ENCODE assay signal across 24 cellular contexts in the genomic region with DNA sequence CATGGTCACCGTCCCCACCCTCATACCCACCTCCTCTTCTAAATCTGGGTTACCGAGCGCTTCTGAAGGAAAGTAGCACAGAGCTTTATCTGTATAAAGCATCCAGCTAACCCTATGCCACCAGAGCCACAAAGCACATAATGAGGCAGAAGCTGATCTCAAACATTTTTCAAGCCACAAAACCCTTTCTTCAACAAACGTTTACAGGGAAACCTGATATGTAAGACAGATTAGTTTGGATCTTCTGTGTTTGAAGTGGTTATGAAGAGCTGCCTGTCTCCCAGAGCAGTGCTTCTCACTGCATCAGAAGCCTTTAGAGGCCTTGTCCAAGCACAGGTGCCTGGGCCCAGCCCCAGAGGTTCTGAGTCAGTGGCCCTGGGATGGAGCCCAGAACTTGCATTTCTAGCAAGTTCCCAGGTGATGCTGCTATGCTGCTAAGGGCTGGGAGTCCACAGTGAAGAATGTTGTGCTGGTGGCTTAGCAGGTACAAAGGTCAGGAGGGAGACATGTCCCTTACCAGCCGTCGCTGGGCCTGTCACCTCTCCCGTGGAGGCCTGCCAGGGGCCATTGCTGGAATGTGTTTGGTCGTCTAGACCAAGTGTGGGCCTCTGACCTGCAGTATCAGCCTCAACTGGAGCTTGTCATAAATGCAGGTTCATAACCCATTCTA.
A peak's percentile ranks its signal among the peaks of the same experiment; 100 is the strongest.
DNase-seq lines count a peak whose midpoint lies in the region; TF ChIP-seq lines count a peak whose summit lies in the region.
"Had no signal": no experiment of that assay in that cellular context is flagged by ENCODE, and none has a peak within 500 bp of the region (broad histone marks: within the 10 kb centered on the region; RNA-seq: fewer than 3 reads in every experiment).

No MANE protein-coding gene starts in this region.

- H4K91ac ChIP-seq in trophoblast cell (ENCODE audit: low read depth, low read length) (no peak overlapping the region), neuronal stem cell (ENCODE audit: low read depth, low read length, poor library complexity) (no peak overlapping the region), mesenchymal stem cell (ENCODE audit: low read length) (no peak overlapping the region)

- no peak for TF ChIP-seq CTCF in epithelial cell of esophagus (IDR thresholded peaks at IDR 0.05; ENCODE audit: insufficient read depth, low read depth, low read length, missing control alignments)

- H3K4me1 ChIP-seq in trophoblast cell (ENCODE audit: control insufficient read depth in 1 of 2, insufficient read depth in 2 of 2, low read length in 2 of 2) (peaks cover 2 to 7% of the 10 kb centered on the region in 2 experiments), neuronal stem cell (ENCODE audit: control insufficient read depth in 2 of 2, insufficient read depth in 1 of 2, low read depth in 1 of 2, low read length in 2 of 2) (no peaks in the 10 kb centered on the region), mesenchymal stem cell (ENCODE audit: control insufficient read depth, insufficient read depth, low read depth, low read length) (no peaks in the 10 kb centered on the region)
- H3K4me1 ChIP-seq: BLaER1, HAP-1, left lung had no signal

- H3K27ac ChIP-seq in trophoblast cell (ENCODE audit: low read depth, low read length): no peak overlapping the region
- no peak overlapping the region for H3K27ac ChIP-seq in neuronal stem cell (replicated peaks; ENCODE audit: low read length)
- H3K27ac ChIP-seq in mesenchymal stem cell (ENCODE audit: low read length, poor library complexity, severe bottlenecking): no peak overlapping the region
- H3K27ac ChIP-seq: BLaER1, dorsolateral prefrontal cortex, gastrocnemius medialis, KMS-11, left lung had no signal

- no peak overlapping the region for H2BK15ac ChIP-seq in neuronal stem cell (ENCODE audit: low read length)
- H2BK15ac ChIP-seq in mesenchymal stem cell (ENCODE audit: low read depth, poor library complexity, severe bottlenecking): no peak overlapping the region

- H3K14ac ChIP-seq in trophoblast cell (ENCODE audit: low read length) (no peak overlapping the region), neuronal stem cell (ENCODE audit: low read length) (no peak overlapping the region), mesenchymal stem cell (ENCODE audit: low read length in 2 of 2) (no peak overlapping the region)

- H2AK5ac ChIP-seq in trophoblast cell (ENCODE audit: low read length): no peak overlapping the region
- no peak overlapping the region for H2AK5ac ChIP-seq in neuronal stem cell (ENCODE audit: low read depth, low read length)
- H2AK5ac ChIP-seq in mesenchymal stem cell (ENCODE audit: low read length, severe bottlenecking): no peak overlapping the region

- H3K4me3 ChIP-seq in epithelial cell of esophagus (ENCODE audit: low read length): no peak overlapping the region
- H3K4me3 ChIP-seq in trophoblast cell (ENCODE audit: low read depth, low read length): no peak overlapping the region
- no peak overlapping the region for H3K4me3 ChIP-seq in neuronal stem cell (ENCODE audit: low read length in 2 of 2)
- no peak overlapping the region for H3K4me3 ChIP-seq in mesenchymal stem cell (ENCODE audit: insufficient read depth in 1 of 2, low read depth in 1 of 2, low read length in 2 of 2)
- H3K4me3 ChIP-seq: BLaER1, dorsolateral prefrontal cortex, gastrocnemius medialis, HAP-1, left lung had no signal

- peaks cover 2% of the 10 kb centered on the region for H3K79me1 ChIP-seq in trophoblast cell (ENCODE audit: low read length)
- peaks cover 2% of the 10 kb centered on the region for H3K79me1 ChIP-seq in neuronal stem cell (ENCODE audit: low read depth, low read length)
- peaks cover 35% of the 10 kb centered on the region for H3K79me1 ChIP-seq in mesenchymal stem cell (replicated peaks; ENCODE audit: low read length, poor library complexity, severe bottlenecking)

- WGBS in trophoblast cell (ENCODE audit: extremely low coverage, insufficient coverage, insufficient read length): no CpG with 5 or more reads among the region's 8 CpGs
- no CpG with 5 or more reads among the region's 8 CpGs for WGBS in neuronal stem cell (ENCODE audit: extremely low coverage in 2 of 2, insufficient read length in 2 of 2, insufficient replicate concordance in 1 of 2), 2 donors
- 92% methylated on average over 8 of the region's 8 CpGs for WGBS in mesenchymal stem cell

- no peak overlapping the region for H2BK12ac ChIP-seq in trophoblast cell (ENCODE audit: low read length)
- no peak overlapping the region for H2BK12ac ChIP-seq in neuronal stem cell (ENCODE audit: low read length)
- no peak overlapping the region for H2BK12ac ChIP-seq in mesenchymal stem cell (ENCODE audit: low read length in 2 of 2)

- no peak overlapping the region for H4K12ac ChIP-seq in trophoblast cell (ENCODE audit: low read depth, low read length)

- H4K8ac ChIP-seq in trophoblast cell (ENCODE audit: low read depth, low read length) (no peak overlapping the region), neuronal stem cell (ENCODE audit: low read depth, low read length) (no peak overlapping the region), mesenchymal stem cell (ENCODE audit: low read length) (no peak overlapping the region)

- H2BK5ac ChIP-seq in trophoblast cell (ENCODE audit: low read depth, low read length, poor library complexity) (no peak overlapping the region), neuronal stem cell (ENCODE audit: low read length) (no peak overlapping the region), mesenchymal stem cell (ENCODE audit: low read depth, low read length, poor library complexity, severe bottlenecking) (no peak overlapping the region)

- no peak overlapping the region for H2AFZ ChIP-seq in trophoblast cell (ENCODE audit: insufficient read depth, low read length, poor library complexity)
- no peak overlapping the region for H2AFZ ChIP-seq in neuronal stem cell (ENCODE audit: low read length)
- H2AFZ ChIP-seq in mesenchymal stem cell (ENCODE audit: low read depth, low read length): no peak overlapping the region

- H3K4ac ChIP-seq in trophoblast cell (ENCODE audit: low read depth, low read length) (no peak overlapping the region), neuronal stem cell (ENCODE audit: low read length) (no peak overlapping the region), mesenchymal stem cell (ENCODE audit: low read depth in 1 of 2, low read length in 2 of 2) (no peak overlapping the region)

- H3K23ac ChIP-seq in trophoblast cell (ENCODE audit: low read length) (peak overlapping the region; percentile 13), neuronal stem cell (ENCODE audit: low read depth, low read length, poor library complexity) (no peak overlapping the region), mesenchymal stem cell (ENCODE audit: low read length in 2 of 2) (no peak overlapping the region)

- DNase-seq in HT-29 (ENCODE audit: low spot score): peak; percentile 19
- peak; percentile 2 for DNase-seq in M059J (ENCODE audit: low read depth)
- DNase-seq in epithelial cell of esophagus (ENCODE audit: low read depth): peak; percentile 7
- peak; percentile 19 to 63 for DNase-seq in trophoblast cell
- DNase-seq in NCI-H1048 (lab: John Stamatoyannopoulos, UW): no peak
- no peak for DNase-seq in neuronal stem cell (ENCODE audit: low spot score)
- DNase-seq in mesenchymal stem cell: no peak
- DNase-seq: activated CD4-positive, alpha-beta T cell treated with anti-CD3 and anti-CD28 coated beads for 36 hours; activated CD8-positive, alpha-beta memory T cell treated with anti-CD3 and anti-CD28 coated beads for 24 hours; activated naive CD8-positive, alpha-beta T cell treated with anti-CD3 and anti-CD28 coated beads, Interleukin-2, amount 50 U/mL, for 24 hours; activated T-cell treated with anti-CD3 and anti-CD28 coated beads, Interleukin-2, amount 50 U/mL, for 24 hours; cerebellar nuclear complex; dorsolateral prefrontal cortex; left lung; MV-4-11; naive thymus-derived CD8-positive, alpha-beta T cell; NCI-H345; NCI-H748 treated with DMSO at 0.1 percent for 48 hours; occipital lobe; retina had no signal

- H2BK120ac ChIP-seq in trophoblast cell (ENCODE audit: insufficient read depth, low read length, poor library complexity) (no peak overlapping the region), neuronal stem cell (ENCODE audit: low read depth, low read length) (no peak overlapping the region), mesenchymal stem cell (ENCODE audit: low read depth, low read length) (no peak overlapping the region)

- H3K27me3 ChIP-seq in trophoblast cell (ENCODE audit: insufficient read depth, low read length): no peaks in the 10 kb centered on the region
- H3K27me3 ChIP-seq in neuronal stem cell (ENCODE audit: control insufficient read depth in 3 of 3, insufficient read depth in 3 of 3, low read depth in 1 of 3, low read length in 3 of 3): no peaks in the 10 kb centered on the region
- H3K27me3 ChIP-seq in mesenchymal stem cell (ENCODE audit: control insufficient read depth in 1 of 2, insufficient read depth in 1 of 2, low read length in 2 of 2): no peaks in the 10 kb centered on the region
- H3K27me3 ChIP-seq: BLaER1, dorsolateral prefrontal cortex, gastrocnemius medialis, left lung had no signal

- H3K36me3 ChIP-seq in trophoblast cell (ENCODE audit: control insufficient read depth in 1 of 2, insufficient read depth in 2 of 2, low read length in 2 of 2) (no peaks in the 10 kb centered on the region), neuronal stem cell (replicated peaks in 1 of 2; ENCODE audit: control insufficient read depth in 2 of 2, insufficient read depth in 2 of 2, low read length in 2 of 2) (no peaks in the 10 kb centered on the region), mesenchymal stem cell (ENCODE audit: control insufficient read depth in 1 of 2, insufficient read depth in 2 of 2, low read depth in 1 of 2, low read length in 2 of 2) (no peaks in the 10 kb centered on the region)
- H3K36me3 ChIP-seq: gastrocnemius medialis, HAP-1, left lung had no signal

- H3K9ac ChIP-seq in trophoblast cell (ENCODE audit: low read length): no peak overlapping the region
- H3K9ac ChIP-seq in neuronal stem cell (ENCODE audit: low read depth, low read length, poor library complexity): no peak overlapping the region
- H3K9ac ChIP-seq in mesenchymal stem cell (ENCODE audit: low read length): no peak overlapping the region
- H3K9ac ChIP-seq: BLaER1, KMS-11 had no signal

- H3K79me2 ChIP-seq in trophoblast cell (ENCODE audit: control insufficient read depth, insufficient read depth, low read length, poor library complexity): peaks cover 2% of the 10 kb centered on the region

- H3K9me3 ChIP-seq in trophoblast cell (ENCODE audit: insufficient read depth, low read depth, low read length) (no peaks in the 10 kb centered on the region), neuronal stem cell (replicated peaks in 1 of 2; ENCODE audit: control insufficient read depth in 2 of 2, insufficient read depth in 1 of 2, low read depth in 1 of 2, low read length in 2 of 2) (no peaks in the 10 kb centered on the region), mesenchymal stem cell (ENCODE audit: control insufficient read depth, low read length) (no peaks in the 10 kb centered on the region)
- H3K9me3 ChIP-seq: gastrocnemius medialis, HAP-1, left lung had no signal

- no peak overlapping the region for H3K4me2 ChIP-seq in trophoblast cell (ENCODE audit: low read length)
- no peak overlapping the region for H3K4me2 ChIP-seq in neuronal stem cell (ENCODE audit: insufficient read depth, low read length, poor library complexity, severe bottlenecking)
- H3K4me2 ChIP-seq in mesenchymal stem cell (ENCODE audit: low read length, poor library complexity, severe bottlenecking): no peak overlapping the region
- H3K4me2 ChIP-seq: BLaER1, KMS-11 had no signal

- no peak overlapping the region for H3K18ac ChIP-seq in trophoblast cell (ENCODE audit: low read length)
- no peak overlapping the region for H3K18ac ChIP-seq in neuronal stem cell (ENCODE audit: low read length)
- no peak overlapping the region for H3K18ac ChIP-seq in mesenchymal stem cell (ENCODE audit: low read depth in 1 of 2, low read length in 2 of 2)

Comparison
In these comparisons a context has a peak if more than half of its experiments do, and no peak if none do; other contexts are left out.
1. DNase-seq: peak in HT-29 (single experiment), M059J (single experiment), epithelial cell of esophagus (single experiment) and trophoblast cell (2 of 2); none in NCI-H1048 (single experiment), neuronal stem cell (single experiment) and mesenchymal stem cell (single experiment).